ENCODE assay signal across 1 cellular context in the genomic region with DNA sequence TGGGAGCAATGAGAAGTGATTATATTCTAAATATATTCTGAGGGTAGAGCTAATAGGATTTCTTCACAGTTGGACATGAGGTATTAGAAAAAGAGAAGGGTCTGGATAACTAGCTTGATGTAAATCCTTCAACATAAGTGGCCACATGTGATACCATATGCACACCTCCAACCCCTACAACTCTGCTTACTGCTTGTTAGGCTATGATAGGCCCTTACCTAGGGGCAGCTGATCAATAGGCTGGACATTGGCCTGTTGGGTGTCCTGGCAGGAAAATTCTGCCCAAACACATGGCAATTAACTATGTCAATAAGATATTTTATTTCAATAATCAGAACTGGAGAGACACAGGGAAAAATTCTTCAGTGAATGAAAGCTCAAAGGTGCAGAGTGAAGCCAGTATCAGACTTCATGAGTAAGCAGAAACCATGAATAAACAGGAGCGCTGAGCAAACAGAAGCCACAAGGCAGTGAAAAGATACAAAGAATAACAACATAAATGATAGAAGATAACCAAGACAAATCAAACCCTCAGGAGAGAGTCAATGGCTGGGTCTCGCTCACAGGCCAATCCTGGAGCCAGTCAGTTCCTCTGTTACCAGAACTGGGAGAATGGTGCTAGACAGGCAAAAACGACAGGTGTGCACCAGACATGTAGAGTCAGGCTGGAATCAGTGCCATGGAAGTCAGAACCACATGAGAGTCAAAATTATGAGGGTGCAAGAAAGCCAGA.
TF ChIP-seq lines count a peak whose summit lies in the region.

No MANE protein-coding gene starts in this region.

TF ChIP-seq in HepG2, 621 proteins besides CTCF, POLR2A, EP300 and RAD21 (continues in another document):
- TF ChIP-seq NFE2L2 (IDR thresholded peaks at IDR 0.05; ENCODE audit: low read length) (peak; percentile 36; the same call in 1 of the 2 replicates), SP4 (CRISPR knock-in tag; IDR thresholded peaks at IDR 0.05) (no peak), ZBTB20 (CRISPR knock-in tag; IDR thresholded peaks at IDR 0.05; ENCODE audit: borderline replicate concordance, low read depth) (peak; percentile 56; the same call in 1 of the 2 replicates), MAFK (conservative IDR thresholded peaks at IDR 0.05 in 1 of 2, IDR thresholded peaks at IDR 0.05 in 1 of 2; ENCODE audit: low read length in 2 of 2) (peak; percentile 82 to 91), ZNF501 (CRISPR knock-in tag; IDR thresholded peaks at IDR 0.05) (0 out of 2 replicates have a peak, but pooled peaks have one; percentile 27), ZFP1 (CRISPR knock-in tag; IDR thresholded peaks at IDR 0.05) (0 out of 2 replicates have a peak, but pooled peaks have one; percentile 16), SYNCRIP (IDR thresholded peaks at IDR 0.05; ENCODE audit: insufficient read depth, low read depth, low read length) (no peak), SALL1 (CRISPR knock-in tag; IDR thresholded peaks at IDR 0.05) (peak; percentile 45; the same call in 1 of the 2 replicates), SOX13 (IDR thresholded peaks at IDR 0.05) (no peak), SOX13 (CRISPR knock-in tag; conservative IDR thresholded peaks at IDR 0.05 in 1 of 2, IDR thresholded peaks at IDR 0.05 in 1 of 2) (peak in 1 of 2 experiments; percentile 19; a peak in 1 of 4 replicates), TBX2 (CRISPR knock-in tag; IDR thresholded peaks at IDR 0.05; ENCODE audit: borderline replicate concordance) (peak; percentile 10; the same call in 1 of the 2 replicates), NCOA2 (CRISPR knock-in tag; IDR thresholded peaks at IDR 0.05) (0 out of 2 replicates have a peak, but pooled peaks have one; percentile 15), FOSL2 (CRISPR knock-in tag; IDR thresholded peaks at IDR 0.05) (0 out of 2 replicates have a peak, but pooled peaks have one; percentile 4), ZNF749 (CRISPR knock-in tag; IDR thresholded peaks at IDR 0.05; ENCODE audit: borderline replicate concordance) (no peak), HNF4A (CRISPR knock-in tag; IDR thresholded peaks at IDR 0.05) (peak; percentile 31), MAFF (IDR thresholded peaks at IDR 0.05; ENCODE audit: low read depth, low read length) (peak; percentile 86), FOXP1 (IDR thresholded peaks at IDR 0.05) (no peak), FOXP1 (CRISPR knock-in tag; IDR thresholded peaks at IDR 0.05) (0 out of 2 replicates have a peak, but pooled peaks have one; percentile 7), NCOA5 (CRISPR knock-in tag; IDR thresholded peaks at IDR 0.05) (no peak), FOXA1 (IDR thresholded peaks at IDR 0.05) (peak; percentile 48; the same call in 1 of the 2 replicates), FOXA1 (CRISPR knock-in tag; IDR thresholded peaks at IDR 0.05) (peak; percentile 35; the same call in 1 of the 2 replicates), FOXA3 (CRISPR knock-in tag; IDR thresholded peaks at IDR 0.05) (peak; percentile 44; the same call in 1 of the 2 replicates)
- TF ChIP-seq, protein P1, sequence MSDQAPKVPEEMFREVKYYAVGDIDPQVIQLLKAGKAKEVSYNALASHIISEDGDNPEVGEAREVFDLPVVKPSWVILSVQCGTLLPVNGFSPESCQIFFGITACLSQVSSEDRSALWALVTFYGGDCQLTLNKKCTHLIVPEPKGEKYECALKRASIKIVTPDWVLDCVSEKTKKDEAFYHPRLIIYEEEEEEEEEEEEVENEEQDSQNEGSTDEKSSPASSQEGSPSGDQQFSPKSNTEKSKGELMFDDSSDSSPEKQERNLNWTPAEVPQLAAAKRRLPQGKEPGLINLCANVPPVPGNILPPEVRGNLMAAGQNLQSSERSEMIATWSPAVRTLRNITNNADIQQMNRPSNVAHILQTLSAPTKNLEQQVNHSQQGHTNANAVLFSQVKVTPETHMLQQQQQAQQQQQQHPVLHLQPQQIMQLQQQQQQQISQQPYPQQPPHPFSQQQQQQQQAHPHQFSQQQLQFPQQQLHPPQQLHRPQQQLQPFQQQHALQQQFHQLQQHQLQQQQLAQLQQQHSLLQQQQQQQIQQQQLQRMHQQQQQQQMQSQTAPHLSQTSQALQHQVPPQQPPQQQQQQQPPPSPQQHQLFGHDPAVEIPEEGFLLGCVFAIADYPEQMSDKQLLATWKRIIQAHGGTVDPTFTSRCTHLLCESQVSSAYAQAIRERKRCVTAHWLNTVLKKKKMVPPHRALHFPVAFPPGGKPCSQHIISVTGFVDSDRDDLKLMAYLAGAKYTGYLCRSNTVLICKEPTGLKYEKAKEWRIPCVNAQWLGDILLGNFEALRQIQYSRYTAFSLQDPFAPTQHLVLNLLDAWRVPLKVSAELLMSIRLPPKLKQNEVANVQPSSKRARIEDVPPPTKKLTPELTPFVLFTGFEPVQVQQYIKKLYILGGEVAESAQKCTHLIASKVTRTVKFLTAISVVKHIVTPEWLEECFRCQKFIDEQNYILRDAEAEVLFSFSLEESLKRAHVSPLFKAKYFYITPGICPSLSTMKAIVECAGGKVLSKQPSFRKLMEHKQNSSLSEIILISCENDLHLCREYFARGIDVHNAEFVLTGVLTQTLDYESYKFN (CRISPR knock-in tag; conservative IDR thresholded peaks at IDR 0.05), result 0 out of 2 replicates have a peak, but pooled peaks have one; percentile 11
- TF ChIP-seq, protein P2, sequence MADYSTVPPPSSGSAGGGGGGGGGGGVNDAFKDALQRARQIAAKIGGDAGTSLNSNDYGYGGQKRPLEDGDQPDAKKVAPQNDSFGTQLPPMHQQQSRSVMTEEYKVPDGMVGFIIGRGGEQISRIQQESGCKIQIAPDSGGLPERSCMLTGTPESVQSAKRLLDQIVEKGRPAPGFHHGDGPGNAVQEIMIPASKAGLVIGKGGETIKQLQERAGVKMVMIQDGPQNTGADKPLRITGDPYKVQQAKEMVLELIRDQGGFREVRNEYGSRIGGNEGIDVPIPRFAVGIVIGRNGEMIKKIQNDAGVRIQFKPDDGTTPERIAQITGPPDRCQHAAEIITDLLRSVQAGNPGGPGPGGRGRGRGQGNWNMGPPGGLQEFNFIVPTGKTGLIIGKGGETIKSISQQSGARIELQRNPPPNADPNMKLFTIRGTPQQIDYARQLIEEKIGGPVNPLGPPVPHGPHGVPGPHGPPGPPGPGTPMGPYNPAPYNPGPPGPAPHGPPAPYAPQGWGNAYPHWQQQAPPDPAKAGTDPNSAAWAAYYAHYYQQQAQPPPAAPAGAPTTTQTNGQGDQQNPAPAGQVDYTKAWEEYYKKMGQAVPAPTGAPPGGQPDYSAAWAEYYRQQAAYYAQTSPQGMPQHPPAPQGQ (CRISPR knock-in tag; IDR thresholded peaks at IDR 0.05; ENCODE audit: borderline replicate concordance), result no peak
- TF ChIP-seq, protein P3, sequence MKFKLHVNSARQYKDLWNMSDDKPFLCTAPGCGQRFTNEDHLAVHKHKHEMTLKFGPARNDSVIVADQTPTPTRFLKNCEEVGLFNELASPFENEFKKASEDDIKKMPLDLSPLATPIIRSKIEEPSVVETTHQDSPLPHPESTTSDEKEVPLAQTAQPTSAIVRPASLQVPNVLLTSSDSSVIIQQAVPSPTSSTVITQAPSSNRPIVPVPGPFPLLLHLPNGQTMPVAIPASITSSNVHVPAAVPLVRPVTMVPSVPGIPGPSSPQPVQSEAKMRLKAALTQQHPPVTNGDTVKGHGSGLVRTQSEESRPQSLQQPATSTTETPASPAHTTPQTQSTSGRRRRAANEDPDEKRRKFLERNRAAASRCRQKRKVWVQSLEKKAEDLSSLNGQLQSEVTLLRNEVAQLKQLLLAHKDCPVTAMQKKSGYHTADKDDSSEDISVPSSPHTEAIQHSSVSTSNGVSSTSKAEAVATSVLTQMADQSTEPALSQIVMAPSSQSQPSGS (CRISPR knock-in tag; IDR thresholded peaks at IDR 0.05), result no peak
- TF ChIP-seq, protein P4, sequence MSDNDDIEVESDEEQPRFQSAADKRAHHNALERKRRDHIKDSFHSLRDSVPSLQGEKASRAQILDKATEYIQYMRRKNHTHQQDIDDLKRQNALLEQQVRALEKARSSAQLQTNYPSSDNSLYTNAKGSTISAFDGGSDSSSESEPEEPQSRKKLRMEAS (IDR thresholded peaks at IDR 0.05), result peak; percentile 46; the same call in 1 of the 2 replicates
- TF ChIP-seq, protein P5, sequence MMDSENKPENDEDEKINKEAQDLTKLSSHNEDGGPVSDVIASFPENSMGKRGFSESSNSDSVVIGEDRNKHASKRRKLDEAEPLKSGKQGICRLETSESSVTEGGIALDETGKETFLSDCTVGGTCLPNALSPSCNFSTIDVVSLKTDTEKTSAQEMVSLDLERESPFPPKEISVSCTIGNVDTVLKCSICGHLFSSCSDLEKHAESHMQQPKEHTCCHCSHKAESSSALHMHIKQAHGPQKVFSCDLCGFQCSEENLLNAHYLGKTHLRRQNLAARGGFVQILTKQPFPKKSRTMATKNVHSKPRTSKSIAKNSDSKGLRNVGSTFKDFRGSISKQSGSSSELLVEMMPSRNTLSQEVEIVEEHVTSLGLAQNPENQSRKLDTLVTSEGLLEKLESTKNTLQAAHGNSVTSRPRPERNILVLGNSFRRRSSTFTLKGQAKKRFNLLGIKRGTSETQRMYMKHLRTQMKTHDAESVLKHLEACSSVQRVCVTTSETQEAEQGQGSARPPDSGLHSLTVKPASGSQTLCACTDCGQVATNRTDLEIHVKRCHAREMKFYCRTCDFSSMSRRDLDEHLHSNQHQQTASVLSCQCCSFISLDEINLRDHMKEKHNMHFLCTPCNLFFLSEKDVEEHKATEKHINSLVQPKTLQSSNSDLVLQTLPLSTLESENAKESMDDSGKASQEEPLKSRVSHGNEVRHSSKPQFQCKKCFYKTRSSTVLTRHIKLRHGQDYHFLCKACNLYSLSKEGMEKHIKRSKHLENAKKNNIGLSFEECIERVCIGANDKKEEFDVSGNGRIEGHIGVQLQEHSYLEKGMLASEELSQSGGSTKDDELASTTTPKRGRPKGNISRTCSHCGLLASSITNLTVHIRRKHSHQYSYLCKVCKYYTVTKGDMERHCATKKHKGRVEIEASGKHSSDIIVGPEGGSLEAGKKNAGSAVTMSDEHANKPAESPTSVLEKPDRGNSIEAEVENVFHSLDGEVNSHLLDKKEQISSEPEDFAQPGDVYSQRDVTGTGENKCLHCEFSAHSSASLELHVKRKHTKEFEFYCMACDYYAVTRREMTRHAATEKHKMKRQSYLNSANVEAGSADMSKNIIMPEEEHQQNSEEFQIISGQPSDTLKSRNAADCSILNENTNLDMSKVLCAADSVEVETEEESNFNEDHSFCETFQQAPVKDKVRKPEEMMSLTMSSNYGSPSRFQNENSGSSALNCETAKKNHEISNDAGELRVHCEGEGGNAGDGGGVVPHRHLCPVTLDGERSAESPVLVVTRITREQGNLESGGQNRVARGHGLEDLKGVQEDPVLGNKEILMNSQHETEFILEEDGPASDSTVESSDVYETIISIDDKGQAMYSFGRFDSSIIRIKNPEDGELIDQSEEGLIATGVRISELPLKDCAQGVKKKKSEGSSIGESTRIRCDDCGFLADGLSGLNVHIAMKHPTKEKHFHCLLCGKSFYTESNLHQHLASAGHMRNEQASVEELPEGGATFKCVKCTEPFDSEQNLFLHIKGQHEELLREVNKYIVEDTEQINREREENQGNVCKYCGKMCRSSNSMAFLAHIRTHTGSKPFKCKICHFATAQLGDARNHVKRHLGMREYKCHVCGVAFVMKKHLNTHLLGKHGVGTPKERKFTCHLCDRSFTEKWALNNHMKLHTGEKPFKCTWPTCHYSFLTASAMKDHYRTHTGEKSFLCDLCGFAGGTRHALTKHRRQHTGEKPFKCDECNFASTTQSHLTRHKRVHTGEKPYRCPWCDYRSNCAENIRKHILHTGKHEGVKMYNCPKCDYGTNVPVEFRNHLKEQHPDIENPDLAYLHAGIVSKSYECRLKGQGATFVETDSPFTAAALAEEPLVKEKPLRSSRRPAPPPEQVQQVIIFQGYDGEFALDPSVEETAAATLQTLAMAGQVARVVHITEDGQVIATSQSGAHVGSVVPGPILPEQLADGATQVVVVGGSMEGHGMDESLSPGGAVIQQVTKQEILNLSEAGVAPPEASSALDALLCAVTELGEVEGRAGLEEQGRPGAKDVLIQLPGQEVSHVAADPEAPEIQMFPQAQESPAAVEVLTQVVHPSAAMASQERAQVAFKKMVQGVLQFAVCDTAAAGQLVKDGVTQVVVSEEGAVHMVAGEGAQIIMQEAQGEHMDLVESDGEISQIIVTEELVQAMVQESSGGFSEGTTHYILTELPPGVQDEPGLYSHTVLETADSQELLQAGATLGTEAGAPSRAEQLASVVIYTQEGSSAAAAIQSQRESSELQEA (CRISPR knock-in tag; IDR thresholded peaks at IDR 0.05; ENCODE audit: not compliant biosample characterization), result no peak
- TF ChIP-seq, protein P6, sequence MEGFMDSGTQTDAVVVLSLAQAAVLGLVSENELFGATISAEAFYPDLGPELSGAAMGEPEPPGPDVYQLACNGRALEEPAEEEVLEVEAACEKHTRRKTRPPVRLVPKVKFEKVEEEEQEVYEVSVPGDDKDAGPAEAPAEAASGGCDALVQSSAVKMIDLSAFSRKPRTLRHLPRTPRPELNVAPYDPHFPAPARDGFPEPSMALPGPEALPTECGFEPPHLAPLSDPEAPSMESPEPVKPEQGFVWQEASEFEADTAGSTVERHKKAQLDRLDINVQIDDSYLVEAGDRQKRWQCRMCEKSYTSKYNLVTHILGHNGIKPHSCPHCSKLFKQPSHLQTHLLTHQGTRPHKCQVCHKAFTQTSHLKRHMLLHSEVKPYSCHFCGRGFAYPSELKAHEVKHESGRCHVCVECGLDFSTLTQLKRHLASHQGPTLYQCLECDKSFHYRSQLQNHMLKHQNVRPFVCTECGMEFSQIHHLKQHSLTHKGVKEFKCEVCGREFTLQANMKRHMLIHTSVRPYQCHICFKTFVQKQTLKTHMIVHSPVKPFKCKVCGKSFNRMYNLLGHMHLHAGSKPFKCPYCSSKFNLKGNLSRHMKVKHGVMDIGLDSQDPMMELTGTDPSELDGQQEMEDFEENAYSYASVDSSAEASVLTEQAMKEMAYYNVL (CRISPR knock-in tag; IDR thresholded peaks at IDR 0.05; ENCODE audit: borderline replicate concordance), result peak; percentile 77
